In genomic region chr17:39739020-39739884, GRCh38 we compare ENCODE assay signal across 6 cellular contexts. TPM values are rescaled to one million over a fixed set of nuclear protein-coding genes. Genes with fewer than 3 reads are reported as not detected.
A peak's percentile ranks its signal among the peaks of the same experiment; 100 is the strongest.
DNase-seq lines count a peak whose midpoint lies in the region; ATAC-seq, FAIRE-seq and TF ChIP-seq lines count a peak whose summit lies in the region.

No MANE protein-coding gene starts in this region.

- DNase-seq in RWPE1 (ENCODE audit: low spot score) (peak; percentile 88), right lobe of liver (peak; percentile 82 to 93 (median 92)), GM12892 (ENCODE audit: insufficient read length) (no peak), SHP77 treated with DMSO at 0.1 percent for 48 hours (lab: John Stamatoyannopoulos, UW) (no peak)

- H3K27ac ChIP-seq in RWPE1 (peak overlapping the region; percentile 95), right lobe of liver (peak overlapping the region; percentile 74 to 94 (median 94))

- H3K4me1 ChIP-seq in right lobe of liver = peaks cover 0 to 15% (median 5%) of the 10 kb centered on the region in 4 donors

- CTCF ChIA-PET in RWPE1 (lab: Yijun Ruan, JAX) = interaction anchor here (0.6 to 1.9 kb wide), 2 partner anchors 9 to 65 kb away, joined by 6 to 8 read pairs; partner anchors contain the start of gene MIEN1

- TF ChIP-seq CTCF in RWPE1 (conservative IDR thresholded peaks at IDR 0.05; ENCODE audit: low read depth) = no peak
- no peak for TF ChIP-seq CTCF in right lobe of liver (IDR thresholded peaks at IDR 0.05)

- peaks cover 0 to 13% (median 0%) of the 10 kb centered on the region in 4 donors for H3K36me3 ChIP-seq in right lobe of liver

- intact Hi-C loops in right lobe of liver (cut with DNase I) = no loop called here

- TF ChIP-seq POLR2A in right lobe of liver (IDR thresholded peaks at IDR 0.05) = no peak
- no peak for TF ChIP-seq POLR2A in GM12892 (IDR thresholded peaks at IDR 0.05; ENCODE audit: low read depth, low read length)

- H3K9me3 ChIP-seq in right lobe of liver = no peaks in the 10 kb centered on the region

- 4% methylated on average over 18 of the region's 31 CpGs for WGBS in right lobe of liver (ENCODE audit: insufficient coverage, low coverage, low lambda C conversion rate, missing lambda C conversion rate)

- H3K27me3 ChIP-seq in right lobe of liver = no peaks in the 10 kb centered on the region

- FAIRE-seq in G401.6 (lab: Jason Lieb, UNC) (peak; percentile 81), GM12892 (lab: Jason Lieb, UNC) (no peak)

- peak; percentile 66 to 74 (median 71) for ATAC-seq in right lobe of liver
- no peak for ATAC-seq in HG03159 (IDR thresholded peaks at IDR 0.05; ENCODE audit: unreplicated experiment)

- POLR2A ChIA-PET in RWPE1 (lab: Yijun Ruan, JAX; ENCODE audit: low non-redundant PET) = interaction anchor here (0.5 to 1.4 kb wide), 3 partner anchors 9 to 44 kb away, joined by 3 to 6 read pairs (median 3); partner anchors contain the start of gene MIEN1

- peak overlapping the region; percentile 51 to 82 (median 72) for H3K4me3 ChIP-seq in right lobe of liver

RNA-seq across cellular contexts. Expression of gene GRB7, which starts 1.5 kb away (rescaled TPM):
- 10 to 100 TPM in 2 of 6 experiments, 1 to 10 TPM in 4; 2.1 to 10.9 (median 7.5) TPM for total RNA-seq in right lobe of liver
- not detected for polyA plus RNA-seq in GM12892 (2012; ENCODE audit: missing spikeins)

RNA-seq across cellular contexts. Expression of gene MIEN1, which starts 8.9 kb away (rescaled TPM):
- total RNA-seq in right lobe of liver = 10 to 100 TPM; 23.1 to 61.6 (median 29.0) TPM
- 51.1 TPM for polyA plus RNA-seq in GM12892 (2012; ENCODE audit: missing spikeins)

RNA-seq across cellular contexts. Expression of gene ERBB2, which starts 39.4 kb away (rescaled TPM):
- total RNA-seq in right lobe of liver = 10 to 100 TPM in 5 of 6 experiments, 1 to 10 TPM in 1; 8.9 to 40.4 (median 26.2) TPM
- 5.9 TPM for polyA plus RNA-seq in GM12892 (2012; ENCODE audit: missing spikeins)

RNA-seq across cellular contexts. Expression of gene PGAP3, which starts 51.4 kb away (rescaled TPM):
- 10 to 100 TPM in 5 of 6 experiments, 1 to 10 TPM in 1; 9.7 to 25.7 (median 18.3) TPM for total RNA-seq in right lobe of liver
- 5.9 TPM for polyA plus RNA-seq in GM12892 (2012; ENCODE audit: missing spikeins)

Comparison
In these comparisons a context has a peak if more than half of its experiments do, and no peak if none do; other contexts are left out.
1. DNase-seq: peak in RWPE1 (single experiment) and right lobe of liver (3 of 3); none in GM12892 (single experiment) and SHP77 treated with DMSO at 0.1 percent for 48 hours (single experiment).